Comparison of ENCODE assay signal across 2 cellular contexts in genomic region chr11:75350122-75350742, GRCh38.
TF ChIP-seq lines count a peak whose summit lies in the region.

No MANE protein-coding gene starts in this region.

TF ChIP-seq in H1, 55 proteins besides CTCF, POLR2A, EP300 and RAD21:
- TF ChIP-seq BCL11A (IDR thresholded peaks at IDR 0.05; ENCODE audit: low read depth in 2 of 2, low read length in 2 of 2) = no peak
- no peak for TF ChIP-seq POU5F1 (IDR thresholded peaks at IDR 0.05; ENCODE audit: low read depth, low read length)
- no peak for TF ChIP-seq MAFK (IDR thresholded peaks at IDR 0.05; ENCODE audit: low read depth, low read length)
- TF ChIP-seq E2F6 (IDR thresholded peaks at IDR 0.05) = no peak
- TF ChIP-seq CHD2 (IDR thresholded peaks at IDR 0.05; ENCODE audit: low read length) = no peak
- TF ChIP-seq, protein P1, sequence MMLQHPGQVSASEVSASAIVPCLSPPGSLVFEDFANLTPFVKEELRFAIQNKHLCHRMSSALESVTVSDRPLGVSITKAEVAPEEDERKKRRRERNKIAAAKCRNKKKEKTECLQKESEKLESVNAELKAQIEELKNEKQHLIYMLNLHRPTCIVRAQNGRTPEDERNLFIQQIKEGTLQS (IDR thresholded peaks at IDR 0.05; ENCODE audit: insufficient read depth, low read depth, low read length) = no peak
- no peak for TF ChIP-seq TAF1 (IDR thresholded peaks at IDR 0.05; ENCODE audit: low read depth, low read length)
- no peak for TF ChIP-seq ZNF274 (IDR thresholded peaks at IDR 0.05; ENCODE audit: borderline replicate concordance, extremely low read depth, low read length)
- no peak for TF ChIP-seq TCF12 (IDR thresholded peaks at IDR 0.05; ENCODE audit: low read depth, low read length)
- TF ChIP-seq SIRT6 (IDR thresholded peaks at IDR 0.05; ENCODE audit: low read length) = no peak
- TF ChIP-seq EZH2 (IDR thresholded peaks at IDR 0.05; ENCODE audit: low read depth, low read length, severe bottlenecking) = no peak
- no peak for TF ChIP-seq TEAD4 (IDR thresholded peaks at IDR 0.05; ENCODE audit: low read depth, low read length)
TF ChIP-seq in H1: peak in this region for 0.

TF ChIP-seq in neural cell, 6 proteins besides CTCF, POLR2A, EP300 and RAD21:
- no peak for TF ChIP-seq MXI1 (conservative IDR thresholded peaks at IDR 0.05; ENCODE audit: poor library complexity, severe bottlenecking)
- TF ChIP-seq POLR2AphosphoS5 (IDR thresholded peaks at IDR 0.05) = no peak
- TF ChIP-seq SMC3 (conservative IDR thresholded peaks at IDR 0.05; ENCODE audit: poor library complexity) = no peak
TF ChIP-seq in neural cell: peak in this region for 0.
